ENCODE assay signal across 15 cellular contexts in genomic region chr3:29203846-29204245, GRCh38.
A peak's percentile ranks its signal among the peaks of the same experiment; 100 is the strongest.
DNase-seq lines count a peak whose midpoint lies in the region; ATAC-seq, FAIRE-seq and TF ChIP-seq lines count a peak whose summit lies in the region.
"Had no signal": no experiment of that assay in that cellular context is flagged by ENCODE, and none has a peak within 500 bp of the region (broad histone marks: within the 10 kb centered on the region; RNA-seq: fewer than 3 reads in every experiment).

No MANE protein-coding gene starts in this region.

- H3F3A ChIP-seq in SK-N-SH (replicated peaks; ENCODE audit: insufficient read depth) = peaks cover 13% of the 10 kb centered on the region

- CTCF ChIA-PET in SK-N-SH (lab: Yijun Ruan, JAX) = no interaction called here

- H3K9me3 ChIP-seq in SK-N-SH = no peaks in the 10 kb centered on the region
- H3K9me3 ChIP-seq in SJSA1 (replicated peaks) = no peaks in the 10 kb centered on the region
- H3K9me3 ChIP-seq in osteoblast (ENCODE audit: low read depth, low read length) = no peaks in the 10 kb centered on the region
- H3K9me3 ChIP-seq: Caco-2 had no signal

- H3K9me2 ChIP-seq in SK-N-SH = no peaks in the 10 kb centered on the region

- no peak for TF ChIP-seq RAD21 in SK-N-SH (IDR thresholded peaks at IDR 0.05; ENCODE audit: low read length)

- TF ChIP-seq EP300 in SK-N-SH (IDR thresholded peaks at IDR 0.05; ENCODE audit: borderline replicate concordance in 1 of 2, low read depth in 1 of 2, low read length in 1 of 2) = no peak

- DNase-seq in SK-N-SH (no peak), SJSA1 (ENCODE audit: low read depth in 1 of 2, low spot score in 2 of 2) (peak in 1 of 2 experiments; percentile 12), bronchial epithelial cell (ENCODE audit: low read depth) (peak; percentile 17), osteoblast (ENCODE audit: insufficient read length, low spot score, missing footprints) (no peak), NCI-H1436 (lab: John Stamatoyannopoulos, UW) (no peak), cardiac septum (ENCODE audit: low spot score) (no peak)
- DNase-seq: Caco-2; CD8-positive, alpha-beta memory T cell; DND-41 had no signal

- H2AFZ ChIP-seq in SK-N-SH (ENCODE audit: low read depth) = no peak overlapping the region
- no peak overlapping the region for H2AFZ ChIP-seq in osteoblast (ENCODE audit: low read length)

- H3K4me2 ChIP-seq in SK-N-SH (no peak overlapping the region), osteoblast (ENCODE audit: insufficient read depth, low read length) (no peak overlapping the region)

- no peak overlapping the region for H3K9ac ChIP-seq in SK-N-SH

- no peak for FAIRE-seq in bronchial epithelial cell (lab: Jason Lieb, UNC)
- FAIRE-seq: GM12878, HepG2, HTR-8/SVneo had no signal

- ATAC-seq in SK-N-SH treated with all-trans-retinoic acid at 6 μM for 48 hours (no peak; the same call in 2 of the 3 replicates), HG03571 (IDR thresholded peaks at IDR 0.05; ENCODE audit: unreplicated experiment) (no peak)
- ATAC-seq: GM12878, HepG2 had no signal

- TF ChIP-seq CTCF in SK-N-SH (IDR thresholded peaks at IDR 0.05) = no peak
- no peak for TF ChIP-seq CTCF in bronchial epithelial cell (IDR thresholded peaks at IDR 0.05; ENCODE audit: insufficient read depth, low read length, severe bottlenecking)
- no peak for TF ChIP-seq CTCF in osteoblast (IDR thresholded peaks at IDR 0.05; ENCODE audit: extremely low read depth, low read depth, low read length)

- WGBS in SK-N-SH (ENCODE audit: low lambda C conversion rate) = 71% methylated on average over 1 of the region's 1 CpG

- intact Hi-C loops in cardiac septum (cut with DNase I) = no loop called here

- no peak overlapping the region for H3K4me3 ChIP-seq in SK-N-SH (ENCODE audit: low read depth in 2 of 2, low read length in 1 of 2)
- H3K4me3 ChIP-seq in SJSA1 = no peak overlapping the region
- H3K4me3 ChIP-seq in bronchial epithelial cell (ENCODE audit: low read depth, low read length) = no peak overlapping the region
- no peak overlapping the region for H3K4me3 ChIP-seq in osteoblast (ENCODE audit: insufficient read depth, low read length)
- H3K4me3 ChIP-seq: GM12878 had no signal

- H3K27me3 ChIP-seq in SK-N-SH (ENCODE audit: insufficient read depth) (no peaks in the 10 kb centered on the region), SJSA1 (replicated peaks) (no peaks in the 10 kb centered on the region), bronchial epithelial cell (ENCODE audit: control insufficient read depth, insufficient read depth, low read length) (no peaks in the 10 kb centered on the region), osteoblast (ENCODE audit: insufficient read depth, low read length) (no peaks in the 10 kb centered on the region)

- H3K27ac ChIP-seq in SK-N-SH (ENCODE audit: low read depth in 2 of 2, low read length in 1 of 2) (peak overlapping the region in 1 of 2 experiments; percentile 6; a peak in 1 of 4 replicates), SJSA1 (peak overlapping the region; percentile 37), osteoblast (ENCODE audit: low read depth, low read length) (peak overlapping the region; percentile 4)
- H3K27ac ChIP-seq: 22Rv1 had no signal

- POLR2A ChIA-PET in SK-N-SH (lab: Yijun Ruan, JAX) = no interaction called here

- H4K20me1 ChIP-seq in SK-N-SH (ENCODE audit: insufficient read depth) (no peaks in the 10 kb centered on the region), osteoblast (ENCODE audit: insufficient read depth, low read length) (no peaks in the 10 kb centered on the region)

- H3K4me1 ChIP-seq in SK-N-SH (ENCODE audit: control insufficient read depth in 1 of 2, insufficient read depth in 2 of 2, low read depth in 1 of 2, low read length in 1 of 2) (peaks cover 0 to 10% of the 10 kb centered on the region in 2 experiments; a peak in 1 of 4 replicates), SJSA1 (replicated peaks) (peaks cover 26% of the 10 kb centered on the region), osteoblast (ENCODE audit: insufficient read depth, low read length) (peaks cover 16% of the 10 kb centered on the region)
- H3K4me1 ChIP-seq: Caco-2 had no signal

- no peaks in the 10 kb centered on the region for H3K79me2 ChIP-seq in SK-N-SH (ENCODE audit: insufficient read depth)
- no peaks in the 10 kb centered on the region for H3K79me2 ChIP-seq in osteoblast (ENCODE audit: insufficient read depth, low read length)

- H3K36me3 ChIP-seq in SK-N-SH (replicated peaks in 1 of 2; ENCODE audit: control insufficient read depth in 1 of 2, insufficient read depth in 2 of 2, low read length in 1 of 2) (no peaks in the 10 kb centered on the region), SJSA1 (no peaks in the 10 kb centered on the region), bronchial epithelial cell (ENCODE audit: control insufficient read depth, insufficient read depth, low read length) (no peaks in the 10 kb centered on the region), osteoblast (ENCODE audit: insufficient read depth, low read length) (no peaks in the 10 kb centered on the region)

TF ChIP-seq in SK-N-SH, 30 proteins besides CTCF, POLR2A, EP300 and RAD21:
- TF ChIP-seq FOSL2 (IDR thresholded peaks at IDR 0.05; ENCODE audit: borderline replicate concordance, low read depth) = peak; percentile 23; the same call in 1 of the 2 replicates
- TF ChIP-seq, protein P1, sequence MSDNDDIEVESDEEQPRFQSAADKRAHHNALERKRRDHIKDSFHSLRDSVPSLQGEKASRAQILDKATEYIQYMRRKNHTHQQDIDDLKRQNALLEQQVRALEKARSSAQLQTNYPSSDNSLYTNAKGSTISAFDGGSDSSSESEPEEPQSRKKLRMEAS (IDR thresholded peaks at IDR 0.05; ENCODE audit: low read depth) = no peak
- TF ChIP-seq TEAD4 (IDR thresholded peaks at IDR 0.05; ENCODE audit: borderline replicate concordance, insufficient read depth) = peak; percentile 17; the same call in 1 of the 2 replicates
- 0 out of 2 replicates have a peak, but pooled peaks have one; percentile 15 for TF ChIP-seq TCF12 (IDR thresholded peaks at IDR 0.05)

TF ChIP-seq in SK-N-SH treated with all-trans-retinoic acid at 6 μM for 48 hours, 23 proteins besides CTCF, POLR2A, EP300 and RAD21:
- no peak for TF ChIP-seq BACH2 (CRISPR knock-in tag; IDR thresholded peaks at IDR 0.05; ENCODE audit: borderline replicate concordance)
- no peak for TF ChIP-seq ZNF8 (CRISPR knock-in tag; IDR thresholded peaks at IDR 0.05)
- no peak for TF ChIP-seq CSDC2 (CRISPR knock-in tag; IDR thresholded peaks at IDR 0.05)
- no peak for TF ChIP-seq PPARA (CRISPR knock-in tag; IDR thresholded peaks at IDR 0.05; ENCODE audit: borderline replicate concordance)
- no peak for TF ChIP-seq ARNTL (CRISPR knock-in tag; IDR thresholded peaks at IDR 0.05; ENCODE audit: borderline replicate concordance, low read depth)
- no peak for TF ChIP-seq ZNF565 (CRISPR knock-in tag; conservative IDR thresholded peaks at IDR 0.05; ENCODE audit: low read depth)
- no peak for TF ChIP-seq ZNF70 (CRISPR knock-in tag; IDR thresholded peaks at IDR 0.05)
- no peak for TF ChIP-seq ZC3H10 (CRISPR knock-in tag; IDR thresholded peaks at IDR 0.05)
- TF ChIP-seq TOX (CRISPR knock-in tag; IDR thresholded peaks at IDR 0.05; ENCODE audit: borderline replicate concordance) = no peak
- TF ChIP-seq, protein P2, sequence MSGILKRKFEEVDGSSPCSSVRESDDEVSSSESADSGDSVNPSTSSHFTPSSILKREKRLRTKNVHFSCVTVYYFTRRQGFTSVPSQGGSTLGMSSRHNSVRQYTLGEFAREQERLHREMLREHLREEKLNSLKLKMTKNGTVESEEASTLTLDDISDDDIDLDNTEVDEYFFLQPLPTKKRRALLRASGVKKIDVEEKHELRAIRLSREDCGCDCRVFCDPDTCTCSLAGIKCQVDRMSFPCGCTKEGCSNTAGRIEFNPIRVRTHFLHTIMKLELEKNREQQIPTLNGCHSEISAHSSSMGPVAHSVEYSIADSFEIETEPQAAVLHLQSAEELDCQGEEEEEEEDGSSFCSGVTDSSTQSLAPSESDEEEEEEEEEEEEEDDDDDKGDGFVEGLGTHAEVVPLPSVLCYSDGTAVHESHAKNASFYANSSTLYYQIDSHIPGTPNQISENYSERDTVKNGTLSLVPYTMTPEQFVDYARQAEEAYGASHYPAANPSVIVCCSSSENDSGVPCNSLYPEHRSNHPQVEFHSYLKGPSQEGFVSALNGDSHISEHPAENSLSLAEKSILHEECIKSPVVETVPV (CRISPR knock-in tag; IDR thresholded peaks at IDR 0.05) = no peak
- no peak for TF ChIP-seq CREB5 (CRISPR knock-in tag; IDR thresholded peaks at IDR 0.05; ENCODE audit: low read depth)
- TF ChIP-seq ZFP30 (CRISPR knock-in tag; IDR thresholded peaks at IDR 0.05) = no peak
- no peak for TF ChIP-seq ESRRG (CRISPR knock-in tag; IDR thresholded peaks at IDR 0.05)
